19 cellular contexts compared by ENCODE assay signal in genomic region chr9:86324308-86324707, GRCh38. TPM values are rescaled to one million over a fixed set of nuclear protein-coding genes. Genes with fewer than 3 reads are reported as not detected.
DNase-seq lines count a peak whose midpoint lies in the region; ATAC-seq and TF ChIP-seq lines count a peak whose summit lies in the region.
"Had no signal": no experiment of that assay in that cellular context is flagged by ENCODE, and none has a peak within 500 bp of the region (broad histone marks: within the 10 kb centered on the region; RNA-seq: fewer than 3 reads in every experiment).

No MANE protein-coding gene starts in this region.

- peaks cover 41% of the 10 kb centered on the region for H3K36me3 Mint-ChIP-seq in endothelial cell (ENCODE audit: low read depth, unreplicated experiment)

- H3K27ac ChIP-seq in brain microvascular endothelial cell, result no peak overlapping the region
- H3K27ac ChIP-seq: gastroesophageal sphincter, parathyroid adenoma, SJCRH30, thoracic aorta had no signal

- H3K4me3 ChIP-seq in brain microvascular endothelial cell (ENCODE audit: low read depth, low read length), result no peak overlapping the region
- H3K4me3 ChIP-seq: gastroesophageal sphincter, HAP-1, SJCRH30, thoracic aorta had no signal

- no peaks in the 10 kb centered on the region for H3K27me3 Mint-ChIP-seq in stimulated activated naive CD8-positive, alpha-beta T cell treated with anti-CD3 and anti-CD28 coated beads, Interleukin-15, amount 100 ng/mL, for 72 hours
- no peaks in the 10 kb centered on the region for H3K27me3 Mint-ChIP-seq in endothelial cell (ENCODE audit: unreplicated experiment)
- H3K27me3 Mint-ChIP-seq: activated T-helper 17 cell treated with anti-CD3 and anti-CD28 coated beads, Interleukin-2, amount 50 U/mL, for 72 hours had no signal

- in situ Hi-C loops in brain microvascular endothelial cell (cut with HindIII; ENCODE audit: low pct_ligation_motif_present, low sequenced_read_pairs), result no loop called here

- H3K36me3 ChIP-seq in brain microvascular endothelial cell (replicated peaks), result peaks cover 43% of the 10 kb centered on the region

- no peak for DNase-seq in stimulated activated naive CD8-positive, alpha-beta T cell treated with anti-CD3 and anti-CD28 coated beads, Interleukin-15, amount 100 ng/mL, for 72 hours
- DNase-seq in stimulated activated naive CD8-positive, alpha-beta T cell treated with anti-CD3 and anti-CD28 coated beads, Interleukin-15, Interleukin-2, amounts not matched to agents 100 U/mL and 50 U/mL, for 24 hours, result no peak
- DNase-seq in M059J (ENCODE audit: low read depth) (peak; percentile 18), fibroblast of gingiva (ENCODE audit: low read depth) (peak; percentile 63), superior temporal gyrus (ENCODE audit: extremely low spot score) (peak; percentile 47), islet precursor cell (no peak), brain microvascular endothelial cell (no peak), endothelial cell (ENCODE audit: low spot score) (no peak)
- DNase-seq: ACHN, DMS53, Kasumi-1, NCI-H446 treated with DMSO at 0.1 percent for 48 hours, SJCRH30 had no signal

- TF ChIP-seq CTCF in brain microvascular endothelial cell (IDR thresholded peaks at IDR 0.05; ENCODE audit: low read depth, low read length, missing control alignments), result no peak
- TF ChIP-seq CTCF in endothelial cell (IDR thresholded peaks at IDR 0.05; ENCODE audit: unreplicated experiment), result no peak

- no peaks in the 10 kb centered on the region for H3K9me3 Mint-ChIP-seq in stimulated activated naive CD8-positive, alpha-beta T cell treated with anti-CD3 and anti-CD28 coated beads, Interleukin-15, amount 100 ng/mL, for 72 hours
- no peaks in the 10 kb centered on the region for H3K9me3 Mint-ChIP-seq in endothelial cell (ENCODE audit: unreplicated experiment)
- H3K9me3 Mint-ChIP-seq: activated T-helper 17 cell treated with anti-CD3 and anti-CD28 coated beads, Interleukin-2, amount 50 U/mL, for 72 hours had no signal

- H3K4me1 Mint-ChIP-seq in stimulated activated naive CD8-positive, alpha-beta T cell treated with anti-CD3 and anti-CD28 coated beads, Interleukin-15, amount 100 ng/mL, for 72 hours, result no peaks in the 10 kb centered on the region
- H3K4me1 Mint-ChIP-seq in endothelial cell (ENCODE audit: unreplicated experiment), result no peaks in the 10 kb centered on the region

- H3K4me3 Mint-ChIP-seq in stimulated activated naive CD8-positive, alpha-beta T cell treated with anti-CD3 and anti-CD28 coated beads, Interleukin-15, amount 100 ng/mL, for 72 hours, result no peak overlapping the region
- no peak overlapping the region for H3K4me3 Mint-ChIP-seq in endothelial cell (ENCODE audit: unreplicated experiment)
- H3K4me3 Mint-ChIP-seq: activated T-helper 17 cell treated with anti-CD3 and anti-CD28 coated beads, Interleukin-2, amount 50 U/mL, for 72 hours had no signal

- no peaks in the 10 kb centered on the region for H3K27me3 ChIP-seq in brain microvascular endothelial cell (replicated peaks)
- H3K27me3 ChIP-seq: gastroesophageal sphincter, SJCRH30 had no signal

- H3K27ac Mint-ChIP-seq in stimulated activated naive CD8-positive, alpha-beta T cell treated with anti-CD3 and anti-CD28 coated beads, Interleukin-15, amount 100 ng/mL, for 72 hours, result peak overlapping the region; percentile 46 to 54
- no peak overlapping the region for H3K27ac Mint-ChIP-seq in endothelial cell (ENCODE audit: unreplicated experiment)

- no peak for ATAC-seq in stimulated activated naive CD8-positive, alpha-beta T cell treated with anti-CD3 and anti-CD28 coated beads, Interleukin-15, amount 100 ng/mL, for 72 hours
- no peak for ATAC-seq in stimulated activated naive CD8-positive, alpha-beta T cell treated with anti-CD3 and anti-CD28 coated beads, Interleukin-15, Interleukin-2, amounts not matched to agents 100 U/mL and 50 U/mL, for 24 hours
- ATAC-seq: activated T-helper 17 cell treated with anti-CD3 and anti-CD28 coated beads, Interleukin-2, amount 50 U/mL, for 72 hours; gastroesophageal sphincter; left lobe of liver had no signal

RNA-seq across cellular contexts. Expression of gene TUT7, which starts 29.9 kb away (rescaled TPM):
- total RNA-seq in M059J (2014; rRNA removed; shearing (Covaris generic)), result 15.4 and 21.3 TPM in 2 replicates
- total RNA-seq in endothelial cell (ENCODE audit: unreplicated experiment), result 18.8 TPM

RNA-seq across cellular contexts. Expression of gene ISCA1, which starts 42.0 kb away (rescaled TPM):
- 53.5 and 62.6 TPM in 2 replicates for total RNA-seq in M059J (2014; rRNA removed; shearing (Covaris generic))
- total RNA-seq in endothelial cell (ENCODE audit: unreplicated experiment), result 41.9 TPM

Comparison
In these comparisons a context has a peak if more than half of its experiments do, and no peak if none do; other contexts are left out.
1. DNase-seq: peak in M059J (single experiment), fibroblast of gingiva (single experiment) and superior temporal gyrus (single experiment); none in stimulated activated naive CD8-positive, alpha-beta T cell treated with anti-CD3 and anti-CD28 coated beads, Interleukin-15, amount 100 ng/mL, for 72 hours (0 of 2), stimulated activated naive CD8-positive, alpha-beta T cell treated with anti-CD3 and anti-CD28 coated beads, Interleukin-15, Interleukin-2, amounts not matched to agents 100 U/mL and 50 U/mL, for 24 hours (single experiment), islet precursor cell (single experiment), brain microvascular endothelial cell (single experiment) and endothelial cell (single experiment).